ENCODE assay signal across 8 cellular contexts in genomic region chr7:28685660-28686417, GRCh38.
DNase-seq lines count a peak whose midpoint lies in the region; TF ChIP-seq lines count a peak whose summit lies in the region.

No MANE protein-coding gene starts in this region.

- CTCF ChIA-PET in activated CD4-positive, alpha-beta memory T cell treated with anti-CD3 and anti-CD28 coated beads for 36 hours (lab: Charles Lee), result no interaction called here

- H3K36me3 ChIP-seq in neural cell (ENCODE audit: insufficient read depth, low read length), result no peaks in the 10 kb centered on the region

- H3K9me3 Mint-ChIP-seq in HFFc6, result no peaks in the 10 kb centered on the region
- H3K9me3 Mint-ChIP-seq in activated naive CD8-positive, alpha-beta T cell treated with anti-CD3 and anti-CD28 coated beads for 36 hours, result no peaks in the 10 kb centered on the region
- no peaks in the 10 kb centered on the region for H3K9me3 Mint-ChIP-seq in activated CD4-positive, alpha-beta memory T cell treated with anti-CD3 and anti-CD28 coated beads for 36 hours

- H3K4me3 Mint-ChIP-seq in HFFc6, result no peak overlapping the region
- H3K4me3 Mint-ChIP-seq in activated naive CD8-positive, alpha-beta T cell treated with anti-CD3 and anti-CD28 coated beads for 36 hours, result no peak overlapping the region
- no peak overlapping the region for H3K4me3 Mint-ChIP-seq in activated CD4-positive, alpha-beta memory T cell treated with anti-CD3 and anti-CD28 coated beads for 36 hours

- H2AFZ ChIP-seq in neural cell (ENCODE audit: low read depth, low read length), result no peak overlapping the region

- no peak for TF ChIP-seq EP300 in neural cell (conservative IDR thresholded peaks at IDR 0.05; ENCODE audit: poor library complexity, severe bottlenecking)

- POLR2A ChIA-PET in activated CD4-positive, alpha-beta memory T cell treated with anti-CD3 and anti-CD28 coated beads for 36 hours (lab: Charles Lee), result no interaction called here

- no peaks in the 10 kb centered on the region for H3K36me3 Mint-ChIP-seq in HFFc6 (ENCODE audit: low read depth)
- no peaks in the 10 kb centered on the region for H3K36me3 Mint-ChIP-seq in activated naive CD8-positive, alpha-beta T cell treated with anti-CD3 and anti-CD28 coated beads for 36 hours
- no peaks in the 10 kb centered on the region for H3K36me3 Mint-ChIP-seq in activated CD4-positive, alpha-beta memory T cell treated with anti-CD3 and anti-CD28 coated beads for 36 hours

- H3K9ac ChIP-seq in neural cell (ENCODE audit: low read length), result peak overlapping the region; percentile 18

- H3K4me3 ChIP-seq in neural cell (ENCODE audit: low read length), result peak overlapping the region; percentile 48

- no peaks in the 10 kb centered on the region for H4K20me1 ChIP-seq in neural cell (ENCODE audit: insufficient read depth)

- no peak for TF ChIP-seq RAD21 in neural cell (conservative IDR thresholded peaks at IDR 0.05)

- no peaks in the 10 kb centered on the region for H3K27me3 ChIP-seq in neural cell (ENCODE audit: insufficient read depth, low read depth, low read length)

- peak overlapping the region; percentile 32 for H3K4me2 ChIP-seq in neural cell (ENCODE audit: low read length)

- no peaks in the 10 kb centered on the region for H3K9me2 ChIP-seq in neural cell (ENCODE audit: insufficient read depth, low read length)

- no peak overlapping the region for H3K27ac ChIP-seq in neural cell (ENCODE audit: low read length)

- peaks cover 5% of the 10 kb centered on the region; the same call in 1 of the 2 replicates for H3K4me1 Mint-ChIP-seq in HFFc6 (ENCODE audit: low read depth)
- H3K4me1 Mint-ChIP-seq in activated naive CD8-positive, alpha-beta T cell treated with anti-CD3 and anti-CD28 coated beads for 36 hours, result peaks cover 7% of the 10 kb centered on the region
- no peaks in the 10 kb centered on the region for H3K4me1 Mint-ChIP-seq in activated CD4-positive, alpha-beta memory T cell treated with anti-CD3 and anti-CD28 coated beads for 36 hours (ENCODE audit: low read depth)

- H3K9me3 ChIP-seq in neural cell (ENCODE audit: low read length), result no peaks in the 10 kb centered on the region

- H3F3A ChIP-seq in neural cell (ENCODE audit: insufficient read depth, low read length, poor library complexity, severe bottlenecking), result peaks cover 3% of the 10 kb centered on the region

- peaks cover 11% of the 10 kb centered on the region for H3K27me3 Mint-ChIP-seq in HFFc6 (ENCODE audit: insufficient read depth)
- H3K27me3 Mint-ChIP-seq in activated naive CD8-positive, alpha-beta T cell treated with anti-CD3 and anti-CD28 coated beads for 36 hours, result peaks cover 12% of the 10 kb centered on the region
- peaks cover 15% of the 10 kb centered on the region for H3K27me3 Mint-ChIP-seq in activated CD4-positive, alpha-beta memory T cell treated with anti-CD3 and anti-CD28 coated beads for 36 hours

- no peak overlapping the region for H3K27ac Mint-ChIP-seq in HFFc6
- no peak overlapping the region for H3K27ac Mint-ChIP-seq in activated naive CD8-positive, alpha-beta T cell treated with anti-CD3 and anti-CD28 coated beads for 36 hours
- H3K27ac Mint-ChIP-seq in activated CD4-positive, alpha-beta memory T cell treated with anti-CD3 and anti-CD28 coated beads for 36 hours, result no peak overlapping the region

- intact Hi-C loops in activated CD4-positive, alpha-beta memory T cell treated with anti-CD3 and anti-CD28 coated beads for 36 hours (cut with micrococcal nuclease), result no loop called here

- peaks cover 8% of the 10 kb centered on the region for H3K79me2 ChIP-seq in neural cell (replicated peaks; ENCODE audit: insufficient read depth, low read length)

- TF ChIP-seq CTCF in HFFc6 (IDR thresholded peaks at IDR 0.05) (no peak), neural cell (IDR thresholded peaks at IDR 0.05; ENCODE audit: poor library complexity, severe bottlenecking) (no peak)

- DNase-seq in DMS79 treated with DMSO at 0.1 percent for 48 hours (lab: John Stamatoyannopoulos, UW), result peak; percentile 85
- peak; percentile 99 for DNase-seq in HFFc6
- peak; percentile 79 for DNase-seq in NCI-H2081 treated with DMSO at 0.1 percent for 48 hours (lab: John Stamatoyannopoulos, UW)
- peak; percentile 19 for DNase-seq in activated naive CD8-positive, alpha-beta T cell treated with anti-CD3 and anti-CD28 coated beads for 36 hours
- DNase-seq in glomerular visceral epithelial cell (ENCODE audit: extremely low spot score), result peak; percentile 98
- DNase-seq in cortex of kidney (lab: John Stamatoyannopoulos, UW), result no peak
- no peak for DNase-seq in activated CD4-positive, alpha-beta memory T cell treated with anti-CD3 and anti-CD28 coated beads for 36 hours

TF ChIP-seq in neural cell, 6 proteins besides CTCF, POLR2A, EP300 and RAD21:
- no peak for TF ChIP-seq REST (IDR thresholded peaks at IDR 0.05; ENCODE audit: borderline replicate concordance)
- TF ChIP-seq SMC3 (conservative IDR thresholded peaks at IDR 0.05; ENCODE audit: poor library complexity), result no peak
- TF ChIP-seq EZH2 (IDR thresholded peaks at IDR 0.05; ENCODE audit: borderline replicate concordance, insufficient read depth, low read length, poor library complexity, severe bottlenecking), result no peak
- TF ChIP-seq MXI1 (conservative IDR thresholded peaks at IDR 0.05; ENCODE audit: poor library complexity, severe bottlenecking), result no peak
- no peak for TF ChIP-seq TAF1 (IDR thresholded peaks at IDR 0.05; ENCODE audit: low read depth)
- no peak for TF ChIP-seq POLR2AphosphoS5 (IDR thresholded peaks at IDR 0.05)

Comparison
In these comparisons a context has a peak if more than half of its experiments do, and no peak if none do; other contexts are left out.
1. DNase-seq: peak in DMS79 treated with DMSO at 0.1 percent for 48 hours (single experiment), HFFc6 (single experiment), NCI-H2081 treated with DMSO at 0.1 percent for 48 hours (single experiment), activated naive CD8-positive, alpha-beta T cell treated with anti-CD3 and anti-CD28 coated beads for 36 hours (single experiment) and glomerular visceral epithelial cell (single experiment); none in cortex of kidney (single experiment) and activated CD4-positive, alpha-beta memory T cell treated with anti-CD3 and anti-CD28 coated beads for 36 hours (single experiment).